8 cellular contexts compared by ENCODE assay signal in the genomic region with DNA sequence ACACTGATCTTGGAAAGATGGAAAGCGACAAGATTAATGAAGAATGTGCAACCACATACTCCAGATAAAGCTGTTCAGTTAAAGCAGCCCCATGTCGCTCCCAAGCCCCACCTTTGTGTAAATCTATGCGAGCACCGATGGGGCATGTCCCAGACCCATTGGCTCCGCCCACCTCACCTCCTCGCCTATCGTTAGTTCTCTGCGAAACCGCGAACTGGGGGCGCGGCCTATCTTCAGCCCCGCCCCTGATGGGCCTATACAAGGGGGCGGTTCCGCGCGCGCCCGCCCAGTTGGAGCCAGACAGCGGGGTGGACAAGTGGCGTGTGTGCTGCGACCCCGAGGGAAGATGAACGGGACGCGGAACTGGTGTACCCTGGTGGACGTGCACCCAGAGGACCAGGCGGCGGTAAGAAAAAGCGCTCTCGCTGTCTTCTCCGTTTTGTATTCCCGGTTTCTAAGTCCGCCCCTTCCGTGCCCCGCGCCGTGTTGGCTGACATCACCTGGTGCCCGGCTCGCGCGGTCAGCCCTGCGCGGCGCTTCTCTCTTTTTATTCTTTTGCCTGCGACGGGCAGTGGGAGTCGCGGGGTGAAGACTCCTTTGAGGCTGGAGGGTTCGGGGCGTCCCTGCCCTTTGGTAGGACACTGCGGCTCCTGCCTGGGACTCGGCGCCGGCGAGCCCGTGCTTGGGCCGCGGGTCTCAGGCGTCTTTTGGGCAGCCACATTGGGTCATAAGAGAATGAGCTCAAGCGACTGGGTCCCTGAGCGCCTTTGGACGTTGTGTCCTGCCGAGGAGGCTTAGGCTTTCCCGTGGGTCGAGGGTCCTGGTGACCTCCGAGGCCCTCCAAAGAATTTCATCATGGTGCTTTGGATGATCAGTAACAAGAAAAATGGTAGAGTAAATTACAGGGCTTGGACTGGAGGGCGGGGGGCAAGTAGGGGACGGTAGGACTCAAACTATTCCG. TPM values are rescaled to one million over a fixed set of nuclear protein-coding genes. Genes with fewer than 3 reads are reported as not detected.
A peak's percentile ranks its signal among the peaks of the same experiment; 100 is the strongest.
DNase-seq lines count a peak whose midpoint lies in the region; ATAC-seq and TF ChIP-seq lines count a peak whose summit lies in the region.

A gene with protein sequence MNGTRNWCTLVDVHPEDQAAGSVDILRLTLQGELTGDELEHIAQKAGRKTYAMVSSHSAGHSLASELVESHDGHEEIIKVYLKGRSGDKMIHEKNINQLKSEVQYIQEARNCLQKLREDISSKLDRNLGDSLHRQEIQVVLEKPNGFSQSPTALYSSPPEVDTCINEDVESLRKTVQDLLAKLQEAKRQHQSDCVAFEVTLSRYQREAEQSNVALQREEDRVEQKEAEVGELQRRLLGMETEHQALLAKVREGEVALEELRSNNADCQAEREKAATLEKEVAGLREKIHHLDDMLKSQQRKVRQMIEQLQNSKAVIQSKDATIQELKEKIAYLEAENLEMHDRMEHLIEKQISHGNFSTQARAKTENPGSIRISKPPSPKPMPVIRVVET (plus strand): TSS at position 289 of the 961 bp plus-strand sequence. CDS start 58 bp downstream, at position 347.

- H3K4me1 ChIP-seq in right atrium auricular region (peaks cover 0 to 21% of the 10 kb centered on the region in 2 donors), uterus (peaks cover 0 to 4% of the 10 kb centered on the region in 2 donors)

- intact Hi-C loops in uterus (cut with DNase I; ENCODE audit: low total_unique reads), result no loop called here

- H3K27me3 ChIP-seq in right atrium auricular region (no peaks in the 10 kb centered on the region), uterus (no peaks in the 10 kb centered on the region)

- H3K9me3 ChIP-seq in right atrium auricular region, result no peaks in the 10 kb centered on the region
- H3K9me3 ChIP-seq in uterus, result no peaks in the 10 kb centered on the region

- TF ChIP-seq CTCF in GM12864 (IDR thresholded peaks at IDR 0.05; ENCODE audit: low read depth, low read length, missing control alignments), result no peak
- TF ChIP-seq CTCF in right atrium auricular region (IDR thresholded peaks at IDR 0.05), result no peak
- peak in 1 of 4 experiments; percentile 25 for TF ChIP-seq CTCF in uterus (IDR thresholded peaks at IDR 0.05)

- peak; percentile 94 to 95 for TF ChIP-seq POLR2A in uterus (IDR thresholded peaks at IDR 0.05)

- peak; percentile 96 for ATAC-seq in HG02678 (IDR thresholded peaks at IDR 0.05; ENCODE audit: unreplicated experiment)

- DNase-seq in GM12864 (ENCODE audit: low read depth) (peak; percentile 69), NCI-H1417 (lab: John Stamatoyannopoulos, UW) (peak; percentile 94 to 100 (median 97)), T-helper 1 cell (peak; percentile 88 to 94 (median 91)), amniotic stem cell (lab: John Stamatoyannopoulos, UW) (peak; percentile 87), right atrium auricular region (ENCODE audit: low spot score) (peak; percentile 92), pulmonary artery endothelial cell (ENCODE audit: low read depth, low spot score) (peak; percentile 59), uterus (peak; percentile 90 to 94)

- peak within 1 kb of the TSS; percentile 49 for H3K4me3 ChIP-seq in GM12864 (ENCODE audit: low read depth, low read length)
- H3K4me3 ChIP-seq in right atrium auricular region, result peak within 1 kb of the TSS; percentile 62 to 66
- H3K4me3 ChIP-seq in uterus, result peak within 1 kb of the TSS; percentile 61 to 76

- peak within 1 kb of the TSS; percentile 66 to 67 for H3K27ac ChIP-seq in right atrium auricular region
- peak within 1 kb of the TSS; percentile 67 to 86 for H3K27ac ChIP-seq in uterus

- H3K36me3 ChIP-seq in right atrium auricular region, result no peaks in the 10 kb centered on the region
- H3K36me3 ChIP-seq in uterus, result no peaks in the 10 kb centered on the region

RNA-seq across cellular contexts. Expression of the gene that starts here (rescaled TPM):
- total RNA-seq in right atrium auricular region (1 to 10 TPM; 4.3 to 7.9 TPM), pulmonary artery endothelial cell (6.1 and 6.6 TPM in 2 replicates), uterus (1 to 10 TPM in 3 of 4 donors, under 1 TPM in 1; 0.29 to 7.3 (median 5.0) TPM)

Comparison
In these comparisons a context has a peak if more than half of its experiments do, and no peak if none do; other contexts are left out.
1. Peak in every context shown above with its lines: DNase-seq, ATAC-seq, H3K4me3 ChIP-seq and H3K27ac ChIP-seq.